Comparison of ENCODE assay signal across 35 cellular contexts in the genomic region with DNA sequence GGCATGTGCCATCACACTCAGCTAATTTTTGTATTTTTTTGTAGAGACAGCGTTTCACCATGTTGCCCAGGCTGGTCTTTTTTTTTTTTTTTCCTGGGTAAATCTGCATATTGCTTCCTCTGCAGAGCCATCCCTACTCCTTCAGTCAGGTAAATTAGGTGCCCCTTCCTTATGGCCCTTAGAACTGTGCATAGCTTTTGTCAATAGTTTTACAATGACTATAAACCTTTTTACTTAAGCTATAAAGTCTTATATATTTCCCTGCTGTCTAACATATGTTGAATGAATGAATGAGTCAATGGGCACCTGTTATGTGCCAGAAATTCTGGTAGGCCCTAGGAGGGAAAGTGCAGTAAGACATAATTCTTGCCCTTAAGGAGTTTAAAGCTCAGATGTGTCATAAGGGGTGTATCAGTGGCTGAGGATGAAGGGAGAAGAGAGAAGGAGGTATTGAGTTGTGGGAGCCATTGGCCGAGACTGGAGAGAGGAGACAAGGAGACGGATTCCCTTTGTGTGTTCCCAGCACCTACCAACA.
"Had no signal": no experiment of that assay in that cellular context is flagged by ENCODE, and none has a peak within 500 bp of the region (broad histone marks: within the 10 kb centered on the region; RNA-seq: fewer than 3 reads in every experiment).

No MANE protein-coding gene starts in this region.

- H3K4me3 ChIP-seq: coronary artery, dorsolateral prefrontal cortex, gastrocnemius medialis, heart left ventricle had no signal

- H3K9me3 ChIP-seq: gastrocnemius medialis, heart left ventricle had no signal

- H3K9me3 Mint-ChIP-seq: activated B cell treated with CpG ODN at 0.5 μM for 24 hours; activated CD8-positive, alpha-beta T cell treated with anti-CD3 and anti-CD28 coated beads for 36 hours; activated T-cell treated with anti-CD3 and anti-CD28 coated beads, Interleukin-2, amount 50 U/mL, for 4 hours; activated T-helper 17 cell treated with anti-CD3 and anti-CD28 coated beads, Interleukin-2, amount 50 U/mL, for 72 hours; central memory CD8-positive, alpha-beta T cell; dendritic cell treated with granulocyte-macrophage colony-stimulating factor and Interleukin-4, amounts not matched to agents 40 ng/mL and 50 ng/mL, for 4 days; endodermal cell; T-cell; T-helper 1 cell treated with Interleukin-12 subunit alpha and Interleukin-12 subunit beta and Interleukin-4 antibody, amounts not matched to agents 30 μg/mL and 1 μg/mL, for 36 hours; T-helper 2 cell treated with Interferon-gamma antibody and Interleukin-4, amounts not matched to agents 5 μg/mL and 100 μg/mL, for 36 hours had no signal

- H3K36me3 ChIP-seq: brain microvascular endothelial cell, gastrocnemius medialis, heart left ventricle, WERI-Rb-1 had no signal

- DNase-seq: activated B cell treated with CpG ODN at 0.5 μM for 24 hours; activated CD4-positive, alpha-beta T cell treated with anti-CD3 and anti-CD28 coated beads for 48 hours; activated CD4-positive, alpha-beta T cell treated with anti-CD3 and anti-CD28 coated beads, Interleukin-2, amount 50 U/mL, for 1 hour; activated CD4-positive, alpha-beta T cell treated with anti-CD3 and anti-CD28 coated beads, Interleukin-2, amount 50 U/mL, for 48 hours; activated CD8-positive, alpha-beta memory T cell treated with anti-CD3 and anti-CD28 coated beads for 24 hours; activated CD8-positive, alpha-beta T cell treated with anti-CD3 and anti-CD28 coated beads for 36 hours; activated effector memory CD4-positive, alpha-beta T cell treated with Interleukin-2 at 50 U/mL for 16 hours; activated gamma-delta T cell treated with Interleukin-2 at 50 U/mL for 16 hours; activated naive CD4-positive, alpha-beta T cell treated with anti-CD3 and anti-CD28 coated beads, Interleukin-2, amount 50 U/mL, for 16 hours; activated naive CD4-positive, alpha-beta T cell treated with Interleukin-2 at 50 U/mL for 16 hours; activated T-cell treated with anti-CD3 and anti-CD28 coated beads, Interleukin-2, amount 50 U/mL, for 4 hours; amniotic stem cell; anterior cingulate cortex; brain microvascular endothelial cell; dorsolateral prefrontal cortex; effector memory CD4-positive, alpha-beta T cell; endodermal cell; foreskin fibroblast; gastrocnemius medialis; glutamatergic neuron; heart left ventricle; T-cell; T1000; WERI-Rb-1 had no signal

- H3K27ac Mint-ChIP-seq: activated B cell treated with CpG ODN at 0.5 μM for 24 hours; activated CD8-positive, alpha-beta T cell treated with anti-CD3 and anti-CD28 coated beads for 36 hours; activated naive CD8-positive, alpha-beta T cell; activated T-helper 17 cell treated with anti-CD3 and anti-CD28 coated beads, Interleukin-2, amount 50 U/mL, for 72 hours; dendritic cell treated with granulocyte-macrophage colony-stimulating factor and Interleukin-4, amounts not matched to agents 40 ng/mL and 50 ng/mL, for 4 days; endodermal cell; T-helper 1 cell treated with Interleukin-12 subunit alpha and Interleukin-12 subunit beta and Interleukin-4 antibody, amounts not matched to agents 30 μg/mL and 1 μg/mL, for 36 hours; T-helper 2 cell treated with Interferon-gamma antibody and Interleukin-4, amounts not matched to agents 5 μg/mL and 100 μg/mL, for 36 hours had no signal

- H3K27me3 ChIP-seq: brain microvascular endothelial cell, gastrocnemius medialis had no signal

- FAIRE-seq: astrocyte, bronchial epithelial cell had no signal

- H3K4me3 Mint-ChIP-seq: activated B cell treated with CpG ODN at 0.5 μM for 24 hours; activated CD8-positive, alpha-beta T cell treated with anti-CD3 and anti-CD28 coated beads for 36 hours; activated naive CD8-positive, alpha-beta T cell; activated T-cell treated with anti-CD3 and anti-CD28 coated beads, Interleukin-2, amount 50 U/mL, for 4 hours; activated T-helper 17 cell treated with anti-CD3 and anti-CD28 coated beads, Interleukin-2, amount 50 U/mL, for 72 hours; central memory CD8-positive, alpha-beta T cell; dendritic cell treated with granulocyte-macrophage colony-stimulating factor and Interleukin-4, amounts not matched to agents 40 ng/mL and 50 ng/mL, for 4 days; endodermal cell; T-cell; T-helper 1 cell treated with Interleukin-12 subunit alpha and Interleukin-12 subunit beta and Interleukin-4 antibody, amounts not matched to agents 30 μg/mL and 1 μg/mL, for 36 hours; T-helper 2 cell treated with Interferon-gamma antibody and Interleukin-4, amounts not matched to agents 5 μg/mL and 100 μg/mL, for 36 hours had no signal

- H3K4me1 Mint-ChIP-seq: activated B cell treated with CpG ODN at 0.5 μM for 24 hours; activated T-helper 17 cell treated with anti-CD3 and anti-CD28 coated beads, Interleukin-2, amount 50 U/mL, for 72 hours; central memory CD8-positive, alpha-beta T cell had no signal

- H3K27ac ChIP-seq: brain microvascular endothelial cell, coronary artery, dorsolateral prefrontal cortex, gastrocnemius medialis, heart left ventricle, WERI-Rb-1 had no signal

- ATAC-seq: activated CD4-positive, CD25-positive, alpha-beta regulatory T cell treated with anti-CD3 and anti-CD28 coated beads, Interleukin-2, amount 50 U/mL, for 24 hours; activated CD8-positive, alpha-beta T cell treated with anti-CD3 and anti-CD28 coated beads for 36 hours; activated T-cell treated with anti-CD3 and anti-CD28 coated beads, Interleukin-2, amount 50 U/mL, for 4 hours; activated T-helper 17 cell treated with anti-CD3 and anti-CD28 coated beads, Interleukin-2, amount 50 U/mL, for 72 hours; esophagus mucosa; gastrocnemius medialis; heart left ventricle; T-cell had no signal

- H3K36me3 Mint-ChIP-seq: activated naive CD8-positive, alpha-beta T cell; T-cell had no signal
